ENCODE assay signal across 1 cellular context in the genomic region with DNA sequence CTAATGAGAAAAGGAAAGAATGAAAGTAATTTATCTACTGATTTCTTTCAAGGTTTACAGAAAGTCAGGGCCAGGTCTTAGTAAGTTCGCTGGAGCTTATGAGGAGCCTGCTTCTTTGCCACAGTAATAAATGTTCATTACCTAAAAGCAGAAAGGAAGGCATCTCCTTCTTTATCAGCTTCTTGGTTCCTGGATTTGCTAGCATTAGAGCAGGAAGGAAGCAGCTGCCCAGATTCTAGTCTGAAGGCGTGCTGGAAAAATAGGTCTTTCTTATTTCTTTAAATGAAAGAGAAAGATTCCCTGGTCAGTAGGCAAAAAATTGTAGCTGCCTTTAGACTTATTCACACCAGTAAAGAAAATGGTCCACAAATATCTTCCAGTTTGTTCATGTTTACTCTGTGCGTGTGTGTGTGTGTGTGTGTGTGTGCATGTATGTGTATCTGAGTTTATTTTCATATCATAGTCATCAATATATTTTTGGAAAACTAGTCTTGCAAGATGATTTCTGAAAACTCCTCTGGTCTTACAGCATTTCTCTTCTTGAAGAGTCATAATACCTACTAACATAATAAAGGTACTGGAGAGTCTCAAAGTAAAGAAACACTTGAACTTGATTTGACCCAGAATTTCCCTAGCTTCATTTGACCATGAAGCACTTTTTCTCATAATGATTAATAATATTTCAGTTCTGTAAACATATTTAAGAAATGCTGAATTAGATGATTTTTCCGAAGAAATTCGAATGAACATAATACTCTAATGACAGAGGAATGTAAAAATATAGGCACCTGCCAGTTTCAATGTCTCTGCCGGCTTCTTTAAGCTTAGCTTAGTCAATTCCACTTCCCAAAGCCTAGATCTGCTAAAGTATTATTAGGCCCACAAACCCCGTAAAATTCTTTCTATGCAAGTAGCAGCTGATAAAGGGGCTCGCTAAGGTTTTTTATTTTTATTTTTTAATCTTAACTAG.
TF ChIP-seq lines count a peak whose summit lies in the region.

No MANE protein-coding gene starts in this region.

TF ChIP-seq in GM12878, 131 proteins besides CTCF, POLR2A, EP300 and RAD21 (continued from another document):
- TF ChIP-seq ZBTB11 (CRISPR knock-in tag; IDR thresholded peaks at IDR 0.05) (no peak), FOXM1 (IDR thresholded peaks at IDR 0.05; ENCODE audit: low read depth, low read length) (peak; percentile 36; the same call in 1 of the 2 replicates), MTA3 (IDR thresholded peaks at IDR 0.05; ENCODE audit: borderline replicate concordance, low read length) (0 out of 2 replicates have a peak, but pooled peaks have one; percentile 26), EZH2 (IDR thresholded peaks at IDR 0.05; ENCODE audit: borderline replicate concordance, control insufficient read depth, low read depth, low read length) (no peak), SUZ12 (IDR thresholded peaks at IDR 0.05; ENCODE audit: unreplicated experiment) (no peak), NFXL1 (IDR thresholded peaks at IDR 0.05; ENCODE audit: borderline replicate concordance) (no peak), NFIC (IDR thresholded peaks at IDR 0.05; ENCODE audit: low read depth, low read length) (peak; percentile 74), NR2F1 (conservative IDR thresholded peaks at IDR 0.05) (no peak), PKNOX1 (IDR thresholded peaks at IDR 0.05) (no peak), IRF4 (IDR thresholded peaks at IDR 0.05; ENCODE audit: low read depth, low read length) (no peak), STAT1 (conservative IDR thresholded peaks at IDR 0.05) (no peak), BMI1 (IDR thresholded peaks at IDR 0.05; ENCODE audit: borderline replicate concordance) (no peak), ATF2 (IDR thresholded peaks at IDR 0.05; ENCODE audit: low read length) (peak; percentile 35), RELA (IDR thresholded peaks at IDR 0.05; ENCODE audit: borderline replicate concordance, partially characterized antibody) (no peak), BACH1 (IDR thresholded peaks at IDR 0.05; ENCODE audit: borderline replicate concordance) (no peak), SPI1 (IDR thresholded peaks at IDR 0.05; ENCODE audit: borderline replicate concordance, insufficient read depth, low read depth, low read length) (0 out of 2 replicates have a peak, but pooled peaks have one; percentile 20), FOXK2 (IDR thresholded peaks at IDR 0.05) (no peak), RUNX3 (IDR thresholded peaks at IDR 0.05; ENCODE audit: low read length) (no peak), CBX3 (IDR thresholded peaks at IDR 0.05; ENCODE audit: borderline replicate concordance, low read depth) (no peak), JUNB (IDR thresholded peaks at IDR 0.05) (peak; percentile 43; the same call in 1 of the 2 replicates), HCFC1 (IDR thresholded peaks at IDR 0.05; ENCODE audit: low read length) (no peak), RFX5 (IDR thresholded peaks at IDR 0.05; ENCODE audit: low read depth, low read length) (no peak), MEF2A (IDR thresholded peaks at IDR 0.05; ENCODE audit: insufficient read depth, low read depth, low read length) (0 out of 2 replicates have a peak, but pooled peaks have one; percentile 45), EED (IDR thresholded peaks at IDR 0.05; ENCODE audit: low read depth) (no peak), ETV6 (conservative IDR thresholded peaks at IDR 0.05 in 1 of 2, IDR thresholded peaks at IDR 0.05 in 1 of 2; ENCODE audit: borderline replicate concordance in 1 of 2, low read depth in 1 of 2) (no peak)
